Comparison of ENCODE assay signal across 37 cellular contexts in the genomic region with DNA sequence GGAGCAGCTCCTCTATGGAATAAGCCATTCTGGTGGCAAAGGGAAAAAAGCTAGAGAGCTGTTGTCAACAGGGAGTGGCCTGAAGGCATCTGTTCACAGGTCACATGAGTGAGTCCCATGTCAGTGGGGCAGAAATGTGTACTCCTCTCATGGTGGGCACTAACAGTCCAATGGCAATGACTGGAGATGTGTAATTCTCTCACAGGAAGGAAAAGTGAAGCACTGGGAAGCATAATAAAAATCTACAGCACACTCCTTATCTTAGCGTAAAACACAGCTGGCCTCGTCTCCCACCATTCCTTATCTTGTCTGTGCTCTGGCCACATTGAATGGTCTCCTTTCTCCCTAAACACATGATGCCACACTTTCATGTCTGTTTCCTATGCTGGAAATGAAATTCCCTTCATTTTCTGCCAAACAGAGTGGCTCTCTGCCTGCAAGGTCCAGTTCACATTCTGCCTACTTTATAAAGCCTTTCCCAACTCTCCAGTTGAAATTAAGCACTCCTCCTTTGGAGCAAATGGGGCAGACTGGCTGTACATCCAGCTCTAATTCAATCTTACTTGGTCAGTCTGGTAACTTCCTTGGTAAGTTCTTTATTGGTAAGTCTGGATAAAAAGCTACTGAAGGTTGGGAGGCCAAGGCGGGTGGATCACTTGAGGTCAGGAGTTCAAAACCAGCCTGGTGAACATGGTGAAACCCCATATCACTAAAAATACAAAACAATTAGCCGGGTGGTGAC.
DNase-seq lines count a peak whose midpoint lies in the region; ATAC-seq, FAIRE-seq and TF ChIP-seq lines count a peak whose summit lies in the region.
"Had no signal": no experiment of that assay in that cellular context is flagged by ENCODE, and none has a peak within 500 bp of the region (broad histone marks: within the 10 kb centered on the region; RNA-seq: fewer than 3 reads in every experiment).

No MANE protein-coding gene starts in this region.

- H2BK15ac ChIP-seq in H1 (ENCODE audit: low read length) (no peak overlapping the region), mesendoderm (replicated peaks; ENCODE audit: low read depth) (no peak overlapping the region)

- H4K5ac ChIP-seq in H1 (ENCODE audit: insufficient read length, low read depth, low read length) = no peak overlapping the region
- H4K5ac ChIP-seq in mesendoderm (ENCODE audit: low read length) = no peak overlapping the region

- H3K9me3 Mint-ChIP-seq in activated CD8-positive, alpha-beta T cell treated with anti-CD3 and anti-CD28 coated beads, Interleukin-2, amount 10 ng/mL, durations not matched to agents 7 days and 5 days (ENCODE audit: insufficient read depth) = no peaks in the 10 kb centered on the region
- H3K9me3 Mint-ChIP-seq in Caco-2 (ENCODE audit: unreplicated experiment) = no peaks in the 10 kb centered on the region
- H3K9me3 Mint-ChIP-seq: activated CD4-positive, alpha-beta T cell treated with anti-CD3 and anti-CD28 coated beads, Interleukin-2, amount 10 ng/mL, durations not matched to agents 7 days and 5 days; activated naive CD8-positive, alpha-beta T cell treated with anti-CD3 and anti-CD28 coated beads, Interleukin-2, amount 50 U/mL, for 24 hours; activated T-cell treated with anti-CD3 and anti-CD28 coated beads, Interleukin-2, amount 50 U/mL, for 4 hours; CD4-positive, alpha-beta T cell; central memory CD8-positive, alpha-beta T cell; neural progenitor cell; WTC11 had no signal

- ATAC-seq in activated CD8-positive, alpha-beta T cell treated with anti-CD3 and anti-CD28 coated beads, Interleukin-2, amount 10 ng/mL, durations not matched to agents 7 days and 5 days = no peak
- ATAC-seq: activated naive CD8-positive, alpha-beta T cell treated with anti-CD3 and anti-CD28 coated beads, Interleukin-2, amount 50 U/mL, for 24 hours; activated T-cell treated with anti-CD3 and anti-CD28 coated beads, Interleukin-2, amount 50 U/mL, for 4 hours; body of pancreas; gastroesophageal sphincter; pancreas; WTC11 had no signal

- no peaks in the 10 kb centered on the region for H3K36me3 Mint-ChIP-seq in activated CD8-positive, alpha-beta T cell treated with anti-CD3 and anti-CD28 coated beads, Interleukin-2, amount 10 ng/mL, durations not matched to agents 7 days and 5 days (ENCODE audit: low read depth)
- no peaks in the 10 kb centered on the region for H3K36me3 Mint-ChIP-seq in Caco-2 (ENCODE audit: insufficient read depth, unreplicated experiment)
- H3K36me3 Mint-ChIP-seq: neural progenitor cell, WTC11 had no signal

- peaks cover 3% of the 10 kb centered on the region for H3K27me3 Mint-ChIP-seq in activated CD8-positive, alpha-beta T cell treated with anti-CD3 and anti-CD28 coated beads, Interleukin-2, amount 10 ng/mL, durations not matched to agents 7 days and 5 days (ENCODE audit: low read depth)
- H3K27me3 Mint-ChIP-seq in Caco-2 (ENCODE audit: insufficient read depth, unreplicated experiment) = no peaks in the 10 kb centered on the region

- no peak overlapping the region for H3K27ac Mint-ChIP-seq in activated CD8-positive, alpha-beta T cell treated with anti-CD3 and anti-CD28 coated beads, Interleukin-2, amount 10 ng/mL, durations not matched to agents 7 days and 5 days
- H3K27ac Mint-ChIP-seq in Caco-2 (ENCODE audit: unreplicated experiment) = no peak overlapping the region
- H3K27ac Mint-ChIP-seq: activated CD4-positive, alpha-beta T cell treated with anti-CD3 and anti-CD28 coated beads, Interleukin-2, amount 10 ng/mL, durations not matched to agents 7 days and 5 days; activated naive CD8-positive, alpha-beta T cell treated with anti-CD3 and anti-CD28 coated beads, Interleukin-2, amount 50 U/mL, for 24 hours; CD4-positive, alpha-beta T cell; neural progenitor cell; WTC11 had no signal

- H3K56ac ChIP-seq in H1 (replicated peaks; ENCODE audit: insufficient read length, low read depth, low read length) = no peak overlapping the region
- H3K56ac ChIP-seq in mesendoderm (ENCODE audit: low read length) = peak overlapping the region; percentile 8

- H3K4me1 ChIP-seq in BE2C (peaks cover 26% of the 10 kb centered on the region), H1 (replicated peaks in 1 of 4; ENCODE audit: control insufficient read depth in 3 of 4, insufficient read depth in 4 of 4, low read length in 3 of 4) (peaks cover 0 to 5% (median 2%) of the 10 kb centered on the region in 4 experiments; a peak in 3 of 7 replicates), mesendoderm (ENCODE audit: control insufficient read depth, low read depth, low read length) (peaks cover 14% of the 10 kb centered on the region), Caco-2 (0 out of 2 replicates have a peak, but pooled peaks cover 4% of the 10 kb centered on the region)
- H3K4me1 ChIP-seq: body of pancreas, esophagus muscularis mucosa, gastroesophageal sphincter, pancreas had no signal

- TF ChIP-seq EP300 in H1 (IDR thresholded peaks at IDR 0.05; ENCODE audit: borderline replicate concordance in 1 of 2, low read depth in 2 of 2, low read length in 2 of 2) = no peak

- no peaks in the 10 kb centered on the region for H3K4me1 Mint-ChIP-seq in activated CD8-positive, alpha-beta T cell treated with anti-CD3 and anti-CD28 coated beads, Interleukin-2, amount 10 ng/mL, durations not matched to agents 7 days and 5 days (ENCODE audit: low read depth)
- H3K4me1 Mint-ChIP-seq in Caco-2 (ENCODE audit: low read depth, unreplicated experiment) = no peaks in the 10 kb centered on the region
- H3K4me1 Mint-ChIP-seq: activated CD4-positive, alpha-beta T cell treated with anti-CD3 and anti-CD28 coated beads, Interleukin-2, amount 10 ng/mL, durations not matched to agents 7 days and 5 days; activated naive CD8-positive, alpha-beta T cell treated with anti-CD3 and anti-CD28 coated beads, Interleukin-2, amount 50 U/mL, for 24 hours; central memory CD8-positive, alpha-beta T cell had no signal

- H4K91ac ChIP-seq in H1 (replicated peaks; ENCODE audit: insufficient read length, low read length) = no peak overlapping the region

- no peaks in the 10 kb centered on the region for H3K9me3 ChIP-seq in BE2C
- no peaks in the 10 kb centered on the region for H3K9me3 ChIP-seq in H1 (ENCODE audit: insufficient read depth in 2 of 2, low read depth in 1 of 2, low read length in 1 of 2)
- no peaks in the 10 kb centered on the region for H3K9me3 ChIP-seq in Caco-2
- H3K9me3 ChIP-seq: body of pancreas, esophagus muscularis mucosa, gastroesophageal sphincter, pancreas, testis had no signal

- H4K20me1 ChIP-seq in H1 (replicated peaks in 1 of 2; ENCODE audit: control insufficient read depth in 1 of 2, insufficient read depth in 2 of 2, low read length in 2 of 2) = no peaks in the 10 kb centered on the region

- H2AFZ ChIP-seq in H1 (ENCODE audit: low read length) = 0 out of 2 replicates have a peak overlapping the region, but pooled peaks have one; percentile 57
- H2AFZ ChIP-seq: neural progenitor cell had no signal

- no peak overlapping the region for H3K23ac ChIP-seq in H1 (ENCODE audit: insufficient read length)
- H3K23ac ChIP-seq in mesendoderm (ENCODE audit: low read length) = no peak overlapping the region

- H3K4me2 ChIP-seq in H1 (ENCODE audit: insufficient read depth in 1 of 2, low read depth in 2 of 2, low read length in 2 of 2) = no peak overlapping the region
- H3K4me2 ChIP-seq in mesendoderm (ENCODE audit: low read length) = no peak overlapping the region
- H3K4me2 ChIP-seq: neural progenitor cell had no signal

- H3K14ac ChIP-seq in H1 (ENCODE audit: insufficient read length) = no peak overlapping the region

- H3K79me2 ChIP-seq in H1 (ENCODE audit: control insufficient read depth in 1 of 2, insufficient read depth in 2 of 2, low read length in 2 of 2) = no peaks in the 10 kb centered on the region
- no peaks in the 10 kb centered on the region for H3K79me2 ChIP-seq in mesendoderm (ENCODE audit: control insufficient read depth, insufficient read depth, low read length)

- H2BK20ac ChIP-seq in H1 (ENCODE audit: low read length) = no peak overlapping the region

- no peak for TF ChIP-seq RAD21 in H1 (IDR thresholded peaks at IDR 0.05 in 1 of 2, conservative IDR thresholded peaks at IDR 0.05 in 1 of 2; ENCODE audit: low read depth in 2 of 2, low read length in 2 of 2)

- no peak for TF ChIP-seq POLR2A in H1 (IDR thresholded peaks at IDR 0.05; ENCODE audit: control extremely low read depth in 1 of 2, low read depth in 2 of 2, low read length in 2 of 2)

- H3K18ac ChIP-seq in H1 (ENCODE audit: extremely low read depth, low read length) = no peak overlapping the region
- peak overlapping the region; percentile 76 for H3K18ac ChIP-seq in mesendoderm (ENCODE audit: low read length)

- CTCF ChIA-PET in H1 (lab: Charles Lee; ENCODE audit: partially characterized antibody) (interaction anchor here (1.3 to 3.6 kb wide), 4 partner anchors 17 to 82 kb away, joined by 3 to 12 read pairs (median 4); no protein-coding TSS in a partner anchor), Caco-2 (lab: Charles Lee) (interaction anchor here (0.7 kb wide), 1 partner anchor 34 kb away, joined by 3 read pairs; no protein-coding TSS in a partner anchor)
- CTCF ChIA-PET in activated CD8-positive, alpha-beta T cell treated with anti-CD3 and anti-CD28 coated beads, Interleukin-2, amount 10 ng/mL, durations not matched to agents 7 days and 5 days (lab: Charles Lee) = interaction anchor here (0.8 kb wide), 1 partner anchor 115 kb away, joined by 3 read pairs; no protein-coding TSS in a partner anchor

- no peak overlapping the region for H2BK12ac ChIP-seq in H1 (ENCODE audit: low read depth, low read length)

- H3K9ac ChIP-seq in H1 (replicated peaks in 1 of 4; ENCODE audit: extremely low read depth in 1 of 4, low read depth in 3 of 4, low read length in 3 of 4) = no peak overlapping the region
- no peak overlapping the region for H3K9ac ChIP-seq in mesendoderm (ENCODE audit: low read length)
- H3K9ac ChIP-seq: neural progenitor cell had no signal

- no peaks in the 10 kb centered on the region for H3K27me3 ChIP-seq in BE2C
- H3K27me3 ChIP-seq in H1 (replicated peaks in 1 of 4; ENCODE audit: control insufficient read depth in 3 of 4, extremely low read depth in 1 of 4, insufficient read depth in 3 of 4, low read length in 3 of 4) = no peaks in the 10 kb centered on the region
- H3K27me3 ChIP-seq in mesendoderm (ENCODE audit: insufficient read depth, low read length, poor library complexity) = no peaks in the 10 kb centered on the region
- H3K27me3 ChIP-seq in Caco-2 (replicated peaks; ENCODE audit: control insufficient read depth, insufficient read depth, low read length) = no peaks in the 10 kb centered on the region
- H3K27me3 ChIP-seq: body of pancreas, esophagus muscularis mucosa, gastroesophageal sphincter, neural progenitor cell, pancreas, testis had no signal

- no peaks in the 10 kb centered on the region; the same call in 1 of the 2 replicates for H3K23me2 ChIP-seq in H1 (ENCODE audit: low read depth, low read length)

- whole genome bisulfite sequencing in H1 (ENCODE audit: extremely low coverage in 1 of 2, insufficient coverage in 1 of 2, insufficient read length in 1 of 2, insufficient replicate concordance in 2 of 2, low coverage in 1 of 2, low lambda C conversion rate in 2 of 2, missing lambda C conversion rate in 1 of 2), 2 experiments = 98% methylated on average over 4 of the region's 4 CpGs; no CpG with 5 or more reads in 1 of the 2 experiments
- WGBS in mesendoderm (ENCODE audit: extremely low coverage, insufficient coverage, low lambda C conversion rate) = no CpG with 5 or more reads among the region's 4 CpGs

- POLR2A ChIA-PET in H1 (lab: Charles Lee; ENCODE audit: partially characterized antibody) (no interaction called here), Caco-2 (lab: Charles Lee) (no interaction called here)
- POLR2A ChIA-PET in activated CD8-positive, alpha-beta T cell treated with anti-CD3 and anti-CD28 coated beads, Interleukin-2, amount 10 ng/mL, durations not matched to agents 7 days and 5 days (lab: Charles Lee) = no interaction called here

- H3K79me1 ChIP-seq in H1 (ENCODE audit: low read depth, low read length) = no peaks in the 10 kb centered on the region
- no peaks in the 10 kb centered on the region for H3K79me1 ChIP-seq in mesendoderm (ENCODE audit: low read length)

- in situ Hi-C loops in SK-MEL-5 (cut with HindIII; ENCODE audit: low pct_unique_long_range_greater_than_20kb, low sequenced_read_pairs) = no loop called here

- TF ChIP-seq CTCF in BE2C (IDR thresholded peaks at IDR 0.05; ENCODE audit: low read depth, low read length) = no peak
- no peak for TF ChIP-seq CTCF in H1 (IDR thresholded peaks at IDR 0.05; ENCODE audit: control extremely low read depth in 1 of 3, insufficient read depth in 1 of 3, low read depth in 1 of 3, low read length in 3 of 3)
- no peak for TF ChIP-seq CTCF in Caco-2 (IDR thresholded peaks at IDR 0.05; ENCODE audit: insufficient read depth in 1 of 2, low read depth in 1 of 2, low read length in 1 of 2, severe bottlenecking in 1 of 2, unreplicated experiment in 1 of 2)

- BruUV-seq in Caco-2 (replicated peaks; lab: Mats Ljungman, UMichigan) = no TSS peak

- intact Hi-C loops in Caco-2 (cut with micrococcal nuclease; ENCODE audit: unreplicated experiment) = no loop called here

- DNase-seq in BE2C (peak; percentile 69), SK-MEL-5 (ENCODE audit: low read depth, low spot score) (peak; percentile 46), H1 (ENCODE audit: low read depth in 1 of 2, low spot score in 2 of 2) (no peak), mesendoderm (peak; percentile 67), NCI-H2081 treated with DMSO at 0.1 percent for 48 hours (lab: John Stamatoyannopoulos, UW) (no peak), NCI-H748 (lab: John Stamatoyannopoulos, UW; ENCODE audit: unreplicated experiment) (no peak), Caco-2 (no peak)
- no peak for DNase-seq in activated CD8-positive, alpha-beta T cell treated with anti-CD3 and anti-CD28 coated beads, Interleukin-2, amount 10 ng/mL, durations not matched to agents 7 days and 5 days
- DNase-seq: activated CD4-positive, alpha-beta T cell treated with anti-CD3 and anti-CD28 coated beads, Interleukin-2, amount 10 ng/mL, durations not matched to agents 7 days and 5 days; activated naive CD4-positive, alpha-beta T cell; activated naive CD8-positive, alpha-beta T cell treated with anti-CD3 and anti-CD28 coated beads, Interleukin-2, amount 50 U/mL, for 24 hours; activated T-cell treated with anti-CD3 and anti-CD28 coated beads, Interleukin-2, amount 50 U/mL, for 4 hours; body of pancreas; CD4-positive, alpha-beta T cell; DMS53; GOT3; hypothalamus; left cardiac atrium; NCI-H1092 treated with DMSO at 0.1 percent for 48 hours; NCI-H1694 treated with DMSO at 0.1 percent for 48 hours; NCI-H526 treated with DMSO at 0.1 percent for 48 hours; pancreas; retina; SHP77 treated with DMSO at 0.1 percent for 48 hours; stimulated activated CD4-positive, alpha-beta T cell treated with anti-CD3 and anti-CD28 coated beads, Interleukin-1b, Interleukin-23, amount 100 ng/mL, for 48 hours; stimulated activated naive CD4-positive, alpha-beta T cell treated with Interleukin-2 at 50 U/mL for 16 hours; T-helper 9 cell; testis had no signal

- H3K4me3 ChIP-seq in BE2C (ENCODE audit: low read depth, low read length) (0 out of 2 replicates have a peak overlapping the region, but pooled peaks have one; percentile 5), H1 (ENCODE audit: extremely low read depth in 1 of 4, insufficient read depth in 2 of 4, low read depth in 3 of 4, low read length in 4 of 4) (no peak overlapping the region), mesendoderm (ENCODE audit: low read length) (no peak overlapping the region), Caco-2 (ENCODE audit: low read depth, low read length) (no peak overlapping the region)
- H3K4me3 ChIP-seq: body of pancreas, esophagus muscularis mucosa, gastroesophageal sphincter, neural progenitor cell, pancreas, skin epidermis, testis had no signal

- no peaks in the 10 kb centered on the region for H3K36me3 ChIP-seq in BE2C
- no peaks in the 10 kb centered on the region for H3K36me3 ChIP-seq in H1 (ENCODE audit: control insufficient read depth in 2 of 4, insufficient read depth in 4 of 4, low read length in 3 of 4)
- no peaks in the 10 kb centered on the region for H3K36me3 ChIP-seq in mesendoderm (ENCODE audit: control insufficient read depth, insufficient read depth, low read length)
- no peaks in the 10 kb centered on the region for H3K36me3 ChIP-seq in Caco-2 (ENCODE audit: control insufficient read depth, insufficient read depth, low read length)
- H3K36me3 ChIP-seq: esophagus muscularis mucosa, gastroesophageal sphincter, neural progenitor cell, pancreas had no signal

- H4K8ac ChIP-seq in H1 (ENCODE audit: extremely low read depth, insufficient read depth, low read length) (no peak overlapping the region), mesendoderm (ENCODE audit: low read depth, low read length) (no peak overlapping the region)

- H2AK5ac ChIP-seq in H1 (ENCODE audit: low read depth, low read length) (no peak overlapping the region), mesendoderm (ENCODE audit: low read length) (no peak overlapping the region)

- H2BK5ac ChIP-seq in H1 (ENCODE audit: low read depth, low read length) (no peak overlapping the region), mesendoderm (ENCODE audit: low read length) (peak overlapping the region; percentile 84)

- no peak overlapping the region for H3K4me3 Mint-ChIP-seq in activated CD8-positive, alpha-beta T cell treated with anti-CD3 and anti-CD28 coated beads, Interleukin-2, amount 10 ng/mL, durations not matched to agents 7 days and 5 days
- no peak overlapping the region for H3K4me3 Mint-ChIP-seq in Caco-2 (ENCODE audit: unreplicated experiment)
- H3K4me3 Mint-ChIP-seq: activated CD4-positive, alpha-beta T cell treated with anti-CD3 and anti-CD28 coated beads, Interleukin-2, amount 10 ng/mL, durations not matched to agents 7 days and 5 days; activated naive CD8-positive, alpha-beta T cell treated with anti-CD3 and anti-CD28 coated beads, Interleukin-2, amount 50 U/mL, for 24 hours; activated T-cell treated with anti-CD3 and anti-CD28 coated beads, Interleukin-2, amount 50 U/mL, for 4 hours; CD4-positive, alpha-beta T cell; central memory CD8-positive, alpha-beta T cell; neural progenitor cell; WTC11 had no signal

- H3K4ac ChIP-seq in H1 (replicated peaks; ENCODE audit: insufficient read length, low read depth, low read length) (no peak overlapping the region), mesendoderm (ENCODE audit: low read depth, low read length) (peak overlapping the region; percentile 66)

- FAIRE-seq in H1 (lab: Jason Lieb, UNC) = no peak
- FAIRE-seq: A204.1, GM12891, pancreas, RCC 7860 had no signal

- H2BK120ac ChIP-seq in H1 (replicated peaks; ENCODE audit: low read depth, low read length) (no peak overlapping the region), mesendoderm (ENCODE audit: low read depth, low read length) (no peak overlapping the region)

- H3K27ac ChIP-seq in H1 (ENCODE audit: low read depth, low read length) = no peak overlapping the region
- peak overlapping the region; percentile 10 for H3K27ac ChIP-seq in mesendoderm (ENCODE audit: low read depth, low read length)
- H3K27ac ChIP-seq: body of pancreas, esophagus muscularis mucosa, gastroesophageal sphincter, neural progenitor cell, pancreas, skin epidermis, testis had no signal

Comparison
In these comparisons a context has a peak if more than half of its experiments do, and no peak if none do; other contexts are left out.
1. DNase-seq: peak in BE2C (single experiment), SK-MEL-5 (single experiment) and mesendoderm (single experiment); none in H1 (0 of 2), NCI-H2081 treated with DMSO at 0.1 percent for 48 hours (single experiment), activated CD8-positive, alpha-beta T cell treated with anti-CD3 and anti-CD28 coated beads, Interleukin-2, amount 10 ng/mL, durations not matched to agents 7 days and 5 days (single experiment), NCI-H748 (single experiment) and Caco-2 (0 of 2).